ENCODE assay signal across 8 cellular contexts in the genomic region with DNA sequence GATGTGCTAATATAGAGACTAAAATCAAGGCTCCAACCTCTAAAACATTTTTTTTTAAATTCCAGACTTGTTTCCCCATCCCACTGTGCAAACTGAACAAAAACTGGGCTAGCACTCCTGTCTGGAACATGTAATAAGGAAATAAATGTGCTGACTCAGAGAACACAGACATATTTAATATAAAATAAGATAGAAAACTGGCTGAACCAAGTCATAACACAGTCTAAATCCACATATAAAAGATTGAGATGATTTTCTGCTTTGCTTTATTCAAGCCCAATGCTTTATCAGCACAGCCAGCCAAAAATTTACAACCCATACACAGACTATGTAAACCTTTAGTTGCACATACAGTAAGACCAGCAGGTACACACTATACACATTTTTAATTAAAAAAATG. TPM values are rescaled to one million over a fixed set of nuclear protein-coding genes. Genes with fewer than 3 reads are reported as not detected.
DNase-seq lines count a peak whose midpoint lies in the region; ATAC-seq and TF ChIP-seq lines count a peak whose summit lies in the region.

No MANE protein-coding gene starts in this region.

- H3K4me2 ChIP-seq in MM.1S (ENCODE audit: low read depth, low read length): peak overlapping the region; percentile 87

- TF ChIP-seq CTCF in BJ (IDR thresholded peaks at IDR 0.05; ENCODE audit: insufficient read depth, low read depth, low read length) (no peak), MM.1S (IDR thresholded peaks at IDR 0.05; ENCODE audit: low read length) (no peak), neural crest cell (conservative IDR thresholded peaks at IDR 0.05) (no peak), GM13976 (IDR thresholded peaks at IDR 0.05; ENCODE audit: borderline replicate concordance, control extremely low read depth, extremely low read depth, insufficient read depth, missing control alignments) (no peak)

- H3K4me1 ChIP-seq in MM.1S (ENCODE audit: low read length): peaks cover 10% of the 10 kb centered on the region

- no peaks in the 10 kb centered on the region for H3K9me3 Mint-ChIP-seq in effector memory CD8-positive, alpha-beta T cell
- H3K9me3 Mint-ChIP-seq in neural crest cell: no peaks in the 10 kb centered on the region

- no peaks in the 10 kb centered on the region for H3K27me3 Mint-ChIP-seq in effector memory CD8-positive, alpha-beta T cell
- H3K27me3 Mint-ChIP-seq in neural crest cell (ENCODE audit: low read depth): peaks cover 10% of the 10 kb centered on the region

- no peaks in the 10 kb centered on the region for H3K9me2 ChIP-seq in MM.1S (replicated peaks; ENCODE audit: insufficient read depth, low read length)

- H3K79me2 ChIP-seq in MM.1S (ENCODE audit: low read length): peaks cover 40% of the 10 kb centered on the region

- H3K4me1 Mint-ChIP-seq in effector memory CD8-positive, alpha-beta T cell (ENCODE audit: low read depth in 2 of 2): peaks cover 40 to 60% of the 10 kb centered on the region in 2 donors
- peaks cover 28% of the 10 kb centered on the region for H3K4me1 Mint-ChIP-seq in neural crest cell

- CTCF ChIA-PET in BJ (lab: Yijun Ruan, JAX): no interaction called here

- POLR2A ChIA-PET in BJ (lab: Charles Lee): no interaction called here

- no peak for ATAC-seq in effector memory CD8-positive, alpha-beta T cell (replicated peaks)

- no peak overlapping the region for H3K9ac ChIP-seq in MM.1S (ENCODE audit: low read length)

- H3K4me3 Mint-ChIP-seq in effector memory CD8-positive, alpha-beta T cell: peak overlapping the region; percentile 96 to 99
- H3K4me3 Mint-ChIP-seq in neural crest cell: peak overlapping the region; percentile 99

- H3K36me3 Mint-ChIP-seq in effector memory CD8-positive, alpha-beta T cell (ENCODE audit: insufficient read depth): peaks cover 33% of the 10 kb centered on the region
- no peaks in the 10 kb centered on the region for H3K36me3 Mint-ChIP-seq in neural crest cell (ENCODE audit: low read depth)

- peak overlapping the region; percentile 100 for H3K27ac Mint-ChIP-seq in effector memory CD8-positive, alpha-beta T cell
- H3K27ac Mint-ChIP-seq in neural crest cell (ENCODE audit: unreplicated experiment): no peak overlapping the region

- H3K9me3 ChIP-seq in MM.1S (replicated peaks; ENCODE audit: insufficient read depth, low read length): no peaks in the 10 kb centered on the region

- H3K27me3 ChIP-seq in BJ (ENCODE audit: control insufficient read depth, insufficient read depth, low read length): no peaks in the 10 kb centered on the region
- no peaks in the 10 kb centered on the region for H3K27me3 ChIP-seq in MM.1S (replicated peaks; ENCODE audit: insufficient read depth, low read length)

- no peaks in the 10 kb centered on the region for H3F3A ChIP-seq in MM.1S (ENCODE audit: insufficient read depth, low read length)

- H3K27ac ChIP-seq in MM.1S (ENCODE audit: low read length): no peak overlapping the region

- DNase-seq in BJ (ENCODE audit: low read depth) (no peak), MM.1S (no peak), neural crest cell (ENCODE audit: low read depth, low spot score) (no peak), GM13976 (ENCODE audit: low spot score) (no peak), COR-L47 (lab: John Stamatoyannopoulos, UW) (no peak), pons (ENCODE audit: low spot score) (no peak), GM03348 (ENCODE audit: low spot score) (no peak)
- DNase-seq in effector memory CD8-positive, alpha-beta T cell: no peak

- H3K36me3 ChIP-seq in BJ (ENCODE audit: control insufficient read depth, insufficient read depth, low read length): no peaks in the 10 kb centered on the region; the same call in 1 of the 2 replicates
- no peaks in the 10 kb centered on the region for H3K36me3 ChIP-seq in MM.1S (replicated peaks; ENCODE audit: insufficient read depth, low read length)

- H2AFZ ChIP-seq in MM.1S (ENCODE audit: low read length): no peak overlapping the region

- H4K20me1 ChIP-seq in MM.1S (ENCODE audit: insufficient read depth, low read length): no peaks in the 10 kb centered on the region

- in situ Hi-C loops in GM13976 (cut with MboI; ENCODE audit: low sequenced_read_pairs, unreplicated experiment): no loop called here

- H3K4me3 ChIP-seq in BJ (ENCODE audit: low read depth, low read length) (peak overlapping the region; percentile 99), MM.1S (ENCODE audit: low read length) (peak overlapping the region; percentile 85; the same call in 1 of the 2 replicates)

RNA-seq across cellular contexts. Expression of gene STAT3, which starts 1.5 kb away (rescaled TPM):
- polyA plus RNA-seq in BJ (2011; rRNA removed): 62.0 and 74.4 TPM in 2 replicates
- polyA minus RNA-seq in BJ (2011; rRNA and poly(A)+ RNA removed): 104 and 108 TPM in 2 replicates
- total RNA-seq in neural crest cell: 38.0 and 40.9 TPM in 2 replicates

RNA-seq across cellular contexts. Expression of gene CAVIN1, which starts 36.3 kb away (rescaled TPM):
- 607 and 734 TPM in 2 replicates for polyA plus RNA-seq in BJ (2011; rRNA removed)
- 370 and 420 TPM in 2 replicates for polyA minus RNA-seq in BJ (2011; rRNA and poly(A)+ RNA removed)
- 0.09 and 0.14 TPM in 2 replicates for total RNA-seq in neural crest cell
